8 cellular contexts compared by ENCODE assay signal in genomic region chr5:75512383-75513074, GRCh38. TPM values are rescaled to one million over a fixed set of nuclear protein-coding genes. Genes with fewer than 3 reads are reported as not detected.
A peak's percentile ranks its signal among the peaks of the same experiment; 100 is the strongest.
DNase-seq lines count a peak whose midpoint lies in the region; ATAC-seq, FAIRE-seq and TF ChIP-seq lines count a peak whose summit lies in the region.

No MANE protein-coding gene starts in this region.

- peaks cover 58% of the 10 kb centered on the region for H3K4me1 Mint-ChIP-seq in activated naive CD8-positive, alpha-beta T cell (ENCODE audit: low read depth)

- TF ChIP-seq CTCF in AG09309 (IDR thresholded peaks at IDR 0.05; ENCODE audit: control insufficient read depth, insufficient read depth, low read depth, low read length, missing control alignments) (no peak), HEK293 (tag by site-specific recombination; IDR thresholded peaks at IDR 0.05) (no peak), HepG2 (CRISPR knock-in tag; IDR thresholded peaks at IDR 0.05) (no peak), GM20000 (IDR thresholded peaks at IDR 0.05; ENCODE audit: extremely low read depth, missing control alignments) (no peak)

- WGBS in HepG2 (ENCODE audit: low lambda C conversion rate): 21% methylated on average over 16 of the region's 16 CpGs
- WGBS in urinary bladder: 74% methylated on average over 16 of the region's 16 CpGs

- CTCF ChIA-PET in HEK293 (lab: Yijun Ruan, JAX) (no interaction called here), HepG2 (lab: Yijun Ruan, JAX; ENCODE audit: low intra/inter-chr PET ratio, low total read pairs) (no interaction called here)

- no peak for TF ChIP-seq POLR2A in HepG2 (IDR thresholded peaks at IDR 0.05; ENCODE audit: insufficient read depth in 1 of 2, low read depth in 2 of 2, low read length in 2 of 2)

- TF ChIP-seq RAD21 in HepG2 (CRISPR knock-in tag; IDR thresholded peaks at IDR 0.05): no peak

- H3K27me3 ChIP-seq in HepG2 (ENCODE audit: control insufficient read depth in 1 of 2, insufficient read depth in 2 of 2, low read length in 2 of 2): no peaks in the 10 kb centered on the region; a peak in 1 of 5 replicates

- DNase-seq in AG09309 (ENCODE audit: low read depth) (no peak), HepG2 (ENCODE audit: low spot score) (peak; percentile 14), GM20000 (ENCODE audit: low spot score) (no peak)

- peaks cover 51% of the 10 kb centered on the region for H3K79me2 ChIP-seq in HepG2 (ENCODE audit: insufficient read depth, low read length)

- H3K27ac Mint-ChIP-seq in activated naive CD8-positive, alpha-beta T cell: peak overlapping the region; percentile 93

- peak overlapping the region; percentile 74 for H3K9ac ChIP-seq in HepG2 (ENCODE audit: insufficient read depth, low read depth, low read length)

- peak overlapping the region; percentile 77 for H3K4me2 ChIP-seq in HepG2 (ENCODE audit: low read depth, low read length)

- in situ Hi-C loops in HepG2 (cut with HindIII; ENCODE audit: extremely low pct_ligation_motif_present, low pct_unique_long_range_greater_than_20kb): loop anchor here (25.0 kb wide), 1 partner anchor 825 kb away; the partner anchor contains the start of gene HEXB

- peaks cover under 1% of the 10 kb centered on the region for H3K9me3 Mint-ChIP-seq in activated naive CD8-positive, alpha-beta T cell (ENCODE audit: low read depth)

- no peaks in the 10 kb centered on the region for H3K9me3 ChIP-seq in HEK293 (ENCODE audit: control insufficient read depth, insufficient read depth, low read depth, low read length)
- no peaks in the 10 kb centered on the region for H3K9me3 ChIP-seq in HepG2 (ENCODE audit: low read length)

- ATAC-seq in HepG2 (no peak), HG03135 (IDR thresholded peaks at IDR 0.05; ENCODE audit: unreplicated experiment) (no peak), HG02885 (IDR thresholded peaks at IDR 0.05; ENCODE audit: poor library complexity, unreplicated experiment) (no peak)

- no TSS peak for BruUV-seq in HepG2 (replicated peaks; lab: Mats Ljungman, UMichigan)

- TF ChIP-seq EP300 in HepG2 (IDR thresholded peaks at IDR 0.05; ENCODE audit: low read depth in 2 of 2, low read length in 2 of 2) (no peak), HepG2 (CRISPR knock-in tag; IDR thresholded peaks at IDR 0.05; ENCODE audit: borderline replicate concordance) (no peak)

- H2AFZ ChIP-seq in HepG2 (ENCODE audit: low read length): peak overlapping the region; percentile 69

- H3K27ac ChIP-seq in HEK293 (ENCODE audit: extremely low read depth, low read depth, low read length) (peak overlapping the region; percentile 56), HepG2 (ENCODE audit: extremely low read length, insufficient read depth, low read length) (peak overlapping the region; percentile 62), urinary bladder (ENCODE audit: low read depth) (peak overlapping the region; percentile 98)

- FAIRE-seq in HepG2 (lab: Jason Lieb, UNC): peak; percentile 36

- no peaks in the 10 kb centered on the region for H3K27me3 Mint-ChIP-seq in activated naive CD8-positive, alpha-beta T cell

- peak overlapping the region; percentile 94 for H3K4me3 Mint-ChIP-seq in activated naive CD8-positive, alpha-beta T cell

- POLR2A ChIA-PET in HEK293 (lab: Yijun Ruan, JAX) (interaction anchor here (0.6 to 1.3 kb wide), 4 partner anchors 69 to 1169 kb away, joined by 3 to 6 read pairs (median 3); partner anchors contain the start of genes HMGCR and POC5), HepG2 (lab: Yijun Ruan, JAX) (interaction anchor here (0.6 to 1.2 kb wide), 4 partner anchors 176 to 1888 kb away, joined by 3 to 7 read pairs (median 4); partner anchors contain the start of gene HMGCR)

- H4K20me1 ChIP-seq in HepG2 (ENCODE audit: insufficient read depth, low read length): peaks cover 19% of the 10 kb centered on the region

- H3K36me3 Mint-ChIP-seq in activated naive CD8-positive, alpha-beta T cell: peaks cover under 1% of the 10 kb centered on the region

- H3K4me3 ChIP-seq in AG09309 (ENCODE audit: control insufficient read depth, low read depth, low read length): peak overlapping the region; percentile 97
- peak overlapping the region; percentile 60 for H3K4me3 ChIP-seq in HEK293 (ENCODE audit: low read depth, low read length)
- H3K4me3 ChIP-seq in HepG2 (replicated peaks in 1 of 3; ENCODE audit: insufficient read depth in 1 of 3, low read depth in 2 of 3, low read length in 3 of 3): peak overlapping the region; percentile 86 to 96 (median 91)
- peak overlapping the region; percentile 76 for H3K4me3 ChIP-seq in urinary bladder (ENCODE audit: low read depth, low read length)

- H3K4me1 ChIP-seq in HEK293 (ENCODE audit: control insufficient read depth, insufficient read depth, low read length) (no peaks in the 10 kb centered on the region), HepG2 (ENCODE audit: insufficient read depth, low read length) (peaks cover 37% of the 10 kb centered on the region), urinary bladder (ENCODE audit: insufficient read depth) (no peaks in the 10 kb centered on the region)

- H3K36me3 ChIP-seq in HEK293 (ENCODE audit: control insufficient read depth in 2 of 2, insufficient read depth in 1 of 2, low read length in 2 of 2) (no peaks in the 10 kb centered on the region), HepG2 (replicated peaks in 1 of 2; ENCODE audit: control insufficient read depth in 1 of 2, insufficient read depth in 2 of 2, low read length in 2 of 2) (no peaks in the 10 kb centered on the region), urinary bladder (ENCODE audit: insufficient read depth) (no peaks in the 10 kb centered on the region)

- intact Hi-C loops in HepG2 (cut with micrococcal nuclease; ENCODE audit: unreplicated experiment): loop anchor here (10.0 kb wide), 1 partner anchor 172 kb away; no protein-coding TSS in a partner anchor

TF ChIP-seq in HEK293, 187 proteins besides CTCF, POLR2A, EP300 and RAD21:
- TF ChIP-seq PRDM1 (tag by site-specific recombination; IDR thresholded peaks at IDR 0.05): peak; percentile 47; the same call in 1 of the 2 replicates
- TF ChIP-seq ZNF529 (tag by site-specific recombination; IDR thresholded peaks at IDR 0.05; ENCODE audit: insufficient replicate concordance): no peak

TF ChIP-seq in HepG2, 621 proteins besides CTCF, POLR2A, EP300 and RAD21 (continues in another document):
- TF ChIP-seq SIX1 (CRISPR knock-in tag; IDR thresholded peaks at IDR 0.05; ENCODE audit: borderline replicate concordance) (no peak), RXRB (CRISPR knock-in tag; IDR thresholded peaks at IDR 0.05; ENCODE audit: borderline replicate concordance) (no peak), ZNF629 (CRISPR knock-in tag; conservative IDR thresholded peaks at IDR 0.05) (no peak), FOXA3 (CRISPR knock-in tag; IDR thresholded peaks at IDR 0.05) (peak; percentile 36; the same call in 1 of the 2 replicates), ZC3H13 (CRISPR knock-in tag; IDR thresholded peaks at IDR 0.05) (no peak)

RNA-seq across cellular contexts. Expression of gene POLK, which starts 0.8 kb away (rescaled TPM):
- total RNA-seq in HepG2 (2016; rRNA removed; fragmentation: Illumina TruSeq; extraction: Trizol): 11.7 and 17.2 TPM in 2 replicates
- total RNA-seq in HepG2 (2016; cell fraction: cytosol; rRNA removed; fragmentation: Illumina TruSeq; extraction: Trizol; ENCODE audit: low read depth): 1.6 and 2.7 TPM in 2 replicates
- total RNA-seq in HepG2 (2016; cell fraction: insoluble cytoplasmic fraction; rRNA removed; fragmentation: Illumina TruSeq; extraction: Trizol): 11.7 and 17.1 TPM in 2 replicates
- total RNA-seq in HepG2 (2016; cell fraction: membrane; rRNA removed; fragmentation: Illumina TruSeq; extraction: Trizol): 4.0 and 4.1 TPM in 2 replicates
- 16.5 and 20.9 TPM in 2 replicates for total RNA-seq in HepG2 (2016; cell fraction: nucleus; rRNA removed; fragmentation: Illumina TruSeq; extraction: Trizol)
- polyA plus RNA-seq in HepG2 (2011; rRNA removed): 7.8 and 8.6 TPM in 2 replicates
- 2.6 and 3.4 TPM in 2 replicates for polyA plus RNA-seq in HepG2 (2011; cell fraction: cytosol; rRNA removed)
- polyA plus RNA-seq in HepG2 (2011; cell fraction: nucleus; rRNA removed): 4.9 and 5.8 TPM in 2 replicates
- polyA plus RNA-seq in HepG2 (2012): 5.9 and 6.9 TPM in 2 replicates
- 0.16 TPM in 2 replicates for polyA plus RNA-seq in HepG2 (2016; cell fraction: cytosol; fragmentation: Illumina TruSeq; extraction: Trizol; ENCODE audit: low read depth)
- polyA plus RNA-seq in HepG2 (2016; cell fraction: insoluble cytoplasmic fraction; fragmentation: Illumina TruSeq; extraction: Trizol; ENCODE audit: low read depth): 6.5 and 6.8 TPM in 2 replicates
- 0.63 and 0.77 TPM in 2 replicates for polyA plus RNA-seq in HepG2 (2016; cell fraction: membrane; fragmentation: Illumina TruSeq; extraction: Trizol; ENCODE audit: low read depth)
- 10.7 and 11.2 TPM in 2 replicates for polyA plus RNA-seq in HepG2 (2016; cell fraction: nucleus; fragmentation: Illumina TruSeq; extraction: Trizol; ENCODE audit: insufficient read depth, low read depth)
- polyA minus RNA-seq in HepG2 (2011; rRNA and poly(A)+ RNA removed; ENCODE audit: low replicate concordance): 3.7 and 13.3 TPM in 2 replicates
- polyA minus RNA-seq in HepG2 (2011; cell fraction: cytosol; rRNA and poly(A)+ RNA removed): 6.9 and 7.8 TPM in 2 replicates
- 28.2 and 32.2 TPM in 2 replicates for polyA minus RNA-seq in HepG2 (2011; cell fraction: nucleus; rRNA and poly(A)+ RNA removed)
- 140 TPM for total RNA-seq in urinary bladder
- 14.1 TPM for polyA plus RNA-seq in urinary bladder

RNA-seq across cellular contexts. Expression of gene CERT1, which starts 1.1 kb away (rescaled TPM):
- 12.7 and 23.6 TPM in 2 replicates for total RNA-seq in HepG2 (2016; rRNA removed; fragmentation: Illumina TruSeq; extraction: Trizol)
- total RNA-seq in HepG2 (2016; cell fraction: cytosol; rRNA removed; fragmentation: Illumina TruSeq; extraction: Trizol; ENCODE audit: low read depth): 6.2 and 10.7 TPM in 2 replicates
- 12.7 and 24.8 TPM in 2 replicates for total RNA-seq in HepG2 (2016; cell fraction: insoluble cytoplasmic fraction; rRNA removed; fragmentation: Illumina TruSeq; extraction: Trizol)
- total RNA-seq in HepG2 (2016; cell fraction: membrane; rRNA removed; fragmentation: Illumina TruSeq; extraction: Trizol): 6.2 and 7.1 TPM in 2 replicates
- 17.7 and 20.0 TPM in 2 replicates for total RNA-seq in HepG2 (2016; cell fraction: nucleus; rRNA removed; fragmentation: Illumina TruSeq; extraction: Trizol)
- polyA plus RNA-seq in HepG2 (2011; rRNA removed): 8.2 and 8.6 TPM in 2 replicates
- polyA plus RNA-seq in HepG2 (2011; cell fraction: cytosol; rRNA removed): 3.4 and 4.2 TPM in 2 replicates
- polyA plus RNA-seq in HepG2 (2011; cell fraction: nucleus; rRNA removed): 9.5 and 10.2 TPM in 2 replicates
- 15.3 and 20.7 TPM in 2 replicates for polyA plus RNA-seq in HepG2 (2012)
- 0.44 and 0.67 TPM in 2 replicates for polyA plus RNA-seq in HepG2 (2016; cell fraction: cytosol; fragmentation: Illumina TruSeq; extraction: Trizol; ENCODE audit: low read depth)
- polyA plus RNA-seq in HepG2 (2016; cell fraction: insoluble cytoplasmic fraction; fragmentation: Illumina TruSeq; extraction: Trizol; ENCODE audit: low read depth): 19.8 and 21.8 TPM in 2 replicates
- 2.1 and 2.8 TPM in 2 replicates for polyA plus RNA-seq in HepG2 (2016; cell fraction: membrane; fragmentation: Illumina TruSeq; extraction: Trizol; ENCODE audit: low read depth)
- 17.9 and 18.3 TPM in 2 replicates for polyA plus RNA-seq in HepG2 (2016; cell fraction: nucleus; fragmentation: Illumina TruSeq; extraction: Trizol; ENCODE audit: insufficient read depth, low read depth)
- polyA minus RNA-seq in HepG2 (2011; rRNA and poly(A)+ RNA removed; ENCODE audit: low replicate concordance): 11.3 and 12.2 TPM in 2 replicates
- polyA minus RNA-seq in HepG2 (2011; cell fraction: cytosol; rRNA and poly(A)+ RNA removed): 14.3 and 17.3 TPM in 2 replicates
- polyA minus RNA-seq in HepG2 (2011; cell fraction: nucleus; rRNA and poly(A)+ RNA removed): 46.6 and 47.9 TPM in 2 replicates
- 94.1 TPM for total RNA-seq in urinary bladder
- 32.5 TPM for polyA plus RNA-seq in urinary bladder
